ENCODE assay signal across 16 cellular contexts in the genomic region with DNA sequence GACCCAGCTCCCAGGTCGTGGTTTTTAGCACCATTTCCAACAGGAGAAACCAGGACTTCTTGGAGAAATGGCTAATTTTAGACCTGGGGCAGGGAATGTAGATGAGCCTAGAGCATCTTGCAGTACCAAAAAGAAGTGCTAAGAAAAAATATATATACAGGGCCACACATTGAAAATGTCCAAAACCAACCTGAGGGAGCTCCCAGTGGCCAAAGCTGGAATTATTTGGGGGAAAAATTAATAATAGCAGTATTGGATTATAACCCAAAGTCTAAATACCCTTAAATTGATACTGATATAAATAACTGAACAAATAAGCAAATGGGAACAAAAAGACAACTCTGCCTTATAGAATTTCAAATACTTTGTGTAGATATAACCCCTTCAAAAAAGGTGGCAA.
DNase-seq lines count a peak whose midpoint lies in the region; ATAC-seq, FAIRE-seq and TF ChIP-seq lines count a peak whose summit lies in the region.
"Had no signal": no experiment of that assay in that cellular context is flagged by ENCODE, and none has a peak within 500 bp of the region (broad histone marks: within the 10 kb centered on the region; RNA-seq: fewer than 3 reads in every experiment).

No MANE protein-coding gene starts in this region.

- no peak overlapping the region for H3K9ac ChIP-seq in kidney (ENCODE audit: low read length in 2 of 2)

- H3K27ac Mint-ChIP-seq in type B pancreatic cell, result no peak overlapping the region
- H3K27ac Mint-ChIP-seq: naive thymus-derived CD4-positive, alpha-beta T cell; stimulated activated effector memory CD8-positive, alpha-beta T cell treated with anti-CD3 and anti-CD28 coated beads, Interleukin-12 subunit alpha, Interleukin-12 subunit beta, amount 100 ng/mL, for 72 hours had no signal

- ATAC-seq in Right ventricle myocardium inferior (no peak), body of pancreas (no peak)
- ATAC-seq: naive thymus-derived CD4-positive, alpha-beta T cell; stimulated activated effector memory CD8-positive, alpha-beta T cell treated with anti-CD3 and anti-CD28 coated beads, Interleukin-12 subunit alpha, Interleukin-12 subunit beta, amount 100 ng/mL, for 72 hours had no signal

- H3K27me3 Mint-ChIP-seq in type B pancreatic cell, result no peaks in the 10 kb centered on the region

- intact Hi-C loops in left ventricle myocardium inferior (cut with micrococcal nuclease), result no loop called here
- intact Hi-C loops in Right ventricle myocardium inferior (cut with DNase I), result loop anchor here (10.0 kb wide), 2 partner anchors 111 to 409 kb away; partner anchors contain the start of gene PARVA
- intact Hi-C loops in body of pancreas (cut with DNase I), result no loop called here
- intact Hi-C loops in kidney (cut with DNase I), result no loop called here

- H3K9me3 ChIP-seq in left ventricle myocardium inferior (replicated peaks) (peaks cover 17% of the 10 kb centered on the region), body of pancreas (no peaks in the 10 kb centered on the region), kidney (ENCODE audit: control insufficient read depth in 1 of 2, low read length in 2 of 2) (peaks cover 0 to 2% of the 10 kb centered on the region in 2 donors)

- H3K27ac ChIP-seq in left ventricle myocardium inferior (replicated peaks) (peak overlapping the region; percentile 84), body of pancreas (no peak overlapping the region), kidney (ENCODE audit: low read depth in 2 of 2, low read length in 2 of 2) (no peak overlapping the region)

- TF ChIP-seq CTCF in left ventricle myocardium inferior (IDR thresholded peaks at IDR 0.05; ENCODE audit: borderline replicate concordance) (peak; percentile 37), body of pancreas (IDR thresholded peaks at IDR 0.05) (peak in 6 of 7 experiments; percentile 30 to 54 (median 36)), kidney (IDR thresholded peaks at IDR 0.05; ENCODE audit: borderline replicate concordance, extremely low read depth, insufficient read depth) (peak; percentile 26), type B pancreatic cell (conservative IDR thresholded peaks at IDR 0.05) (peak; percentile 63)

- H3K9me3 Mint-ChIP-seq in type B pancreatic cell, result peaks cover 11% of the 10 kb centered on the region

- H3K4me1 ChIP-seq in left ventricle myocardium inferior (peaks cover 17% of the 10 kb centered on the region), body of pancreas (peaks cover 16% of the 10 kb centered on the region), kidney (ENCODE audit: control insufficient read depth in 1 of 2, insufficient read depth in 1 of 2, low read depth in 1 of 2, low read length in 2 of 2) (peaks cover 0 to 2% of the 10 kb centered on the region in 2 donors)

- H3K4me3 ChIP-seq in left ventricle myocardium inferior (no peak overlapping the region), body of pancreas (no peak overlapping the region), kidney (ENCODE audit: low read length in 2 of 2) (no peak overlapping the region)

- no peak overlapping the region for H3K4me3 Mint-ChIP-seq in type B pancreatic cell
- H3K4me3 Mint-ChIP-seq: stimulated activated effector memory CD8-positive, alpha-beta T cell treated with anti-CD3 and anti-CD28 coated beads, Interleukin-12 subunit alpha, Interleukin-12 subunit beta, amount 100 ng/mL, for 72 hours had no signal

- WGBS in body of pancreas, 2 donors, result 65 to 81% methylated on average over 1 of the region's 1 CpG

- TF ChIP-seq POLR2A in body of pancreas (IDR thresholded peaks at IDR 0.05), result no peak

- peaks cover 34% of the 10 kb centered on the region for H3K36me3 ChIP-seq in left ventricle myocardium inferior
- peaks cover 0 to 2% of the 10 kb centered on the region in 2 donors for H3K36me3 ChIP-seq in body of pancreas (replicated peaks in 1 of 2; ENCODE audit: insufficient read depth in 1 of 2, low read depth in 2 of 2)
- H3K36me3 ChIP-seq in kidney (ENCODE audit: control insufficient read depth in 1 of 2, insufficient read depth in 2 of 2, low read length in 2 of 2), result peaks cover 4 to 7% of the 10 kb centered on the region in 2 donors

- DNase-seq in left ventricle myocardium inferior, result no peak
- no peak for DNase-seq in Right ventricle myocardium inferior (ENCODE audit: missing footprints)
- no peak for DNase-seq in body of pancreas
- no peak for DNase-seq in kidney
- DNase-seq in type B pancreatic cell (ENCODE audit: extremely low spot score, unreplicated experiment), result no peak
- no peak for DNase-seq in activated CD4-positive, alpha-beta T cell treated with anti-CD3 and anti-CD28 coated beads, Interleukin-2, amount 50 U/mL, for 48 hours
- DNase-seq in T-helper 1 cell, result no peak
- no peak for DNase-seq in effector CD4-positive, alpha-beta T cell
- DNase-seq: activated CD4-positive, alpha-beta T cell treated with anti-CD3 and anti-CD28 coated beads for 48 hours; activated naive CD4-positive, alpha-beta T cell treated with Interleukin-2 at 50 U/mL for 16 hours; naive thymus-derived CD4-positive, alpha-beta T cell; NCI-H1436; NCI-H748 treated with DMSO at 0.1 percent for 48 hours; stimulated activated CD4-positive, alpha-beta T cell treated with anti-CD3 and anti-CD28 coated beads, Interleukin-15, amount 100 ng/mL, for 24 hours had no signal

- peaks cover 32% of the 10 kb centered on the region for H3K36me3 Mint-ChIP-seq in type B pancreatic cell
- H3K36me3 Mint-ChIP-seq: stimulated activated effector memory CD8-positive, alpha-beta T cell treated with anti-CD3 and anti-CD28 coated beads, Interleukin-12 subunit alpha, Interleukin-12 subunit beta, amount 100 ng/mL, for 72 hours had no signal

- peaks cover 10% of the 10 kb centered on the region for H3K4me1 Mint-ChIP-seq in type B pancreatic cell (ENCODE audit: unreplicated experiment)
- H3K4me1 Mint-ChIP-seq: naive thymus-derived CD4-positive, alpha-beta T cell; stimulated activated effector memory CD8-positive, alpha-beta T cell treated with anti-CD3 and anti-CD28 coated beads, Interleukin-12 subunit alpha, Interleukin-12 subunit beta, amount 100 ng/mL, for 72 hours had no signal

- FAIRE-seq in kidney (lab: Jason Lieb, UNC), result no peak
- FAIRE-seq: GM19239 had no signal

- H3K27me3 ChIP-seq in left ventricle myocardium inferior (ENCODE audit: low read depth), result no peaks in the 10 kb centered on the region
- H3K27me3 ChIP-seq in body of pancreas, result no peaks in the 10 kb centered on the region
